16 cellular contexts compared by ENCODE assay signal in the genomic region with DNA sequence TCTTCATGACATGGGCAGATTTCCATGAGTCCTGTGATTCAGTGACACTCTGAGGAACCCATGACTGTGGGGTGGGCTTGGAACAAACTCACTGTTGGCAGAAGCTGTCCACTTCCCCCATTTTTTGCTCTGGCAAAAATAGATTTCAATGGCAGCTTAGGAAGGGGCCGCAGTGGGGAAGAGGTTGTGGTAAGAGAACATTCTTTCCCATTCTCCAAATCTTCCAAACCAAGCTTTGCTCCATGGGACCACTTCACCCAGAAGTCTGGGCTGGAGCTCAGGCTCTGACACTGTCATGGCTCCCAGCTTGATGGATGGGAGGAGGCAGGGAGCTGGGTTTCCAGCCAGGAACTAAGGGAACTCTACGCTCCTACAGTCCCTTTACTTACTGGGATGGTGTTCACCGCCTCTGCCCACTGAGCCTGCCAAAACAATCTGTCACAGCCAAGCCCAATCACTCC. TPM values are rescaled to one million over a fixed set of nuclear protein-coding genes. Genes with fewer than 3 reads are reported as not detected.
A peak's percentile ranks its signal among the peaks of the same experiment; 100 is the strongest.
DNase-seq lines count a peak whose midpoint lies in the region; ATAC-seq and TF ChIP-seq lines count a peak whose summit lies in the region.
"Had no signal": no experiment of that assay in that cellular context is flagged by ENCODE, and none has a peak within 500 bp of the region (broad histone marks: within the 10 kb centered on the region; RNA-seq: fewer than 3 reads in every experiment).

No MANE protein-coding gene starts in this region.

- peak; percentile 70 for ATAC-seq in gastroesophageal sphincter
- peak; percentile 65 for ATAC-seq in thoracic aorta (ENCODE audit: insufficient number of reproducible peaks, low FRiP score, low read depth)

- H3K18ac ChIP-seq in neuronal stem cell (ENCODE audit: low read length): peak overlapping the region; percentile 80

- no peak overlapping the region for H2BK12ac ChIP-seq in neuronal stem cell (ENCODE audit: low read length)

- H2BK5ac ChIP-seq in neuronal stem cell (ENCODE audit: low read length): no peak overlapping the region

- CTCF ChIA-PET in Caco-2 (lab: Charles Lee): no interaction called here

- H2BK15ac ChIP-seq in neuronal stem cell (ENCODE audit: low read length): no peak overlapping the region

- peak overlapping the region; percentile 36 for H2AFZ ChIP-seq in neuronal stem cell (ENCODE audit: low read length)

- TF ChIP-seq EP300 in gastroesophageal sphincter (IDR thresholded peaks at IDR 0.05): no peak

- WGBS in adrenal gland, 4 donors: 45 to 68% (median 60%) methylated on average over 3 of the region's 3 CpGs
- WGBS in gastroesophageal sphincter (ENCODE audit: low coverage in 1 of 2), 2 donors: 17 to 64% methylated on average over 2 of the region's 3 CpGs
- WGBS in neuronal stem cell (ENCODE audit: extremely low coverage in 2 of 2, insufficient read length in 2 of 2, insufficient replicate concordance in 1 of 2), 2 donors: no CpG with 5 or more reads among the region's 3 CpGs

- no peak overlapping the region for H3K4ac ChIP-seq in neuronal stem cell (ENCODE audit: low read length)

- H2BK120ac ChIP-seq in neuronal stem cell (ENCODE audit: low read depth, low read length): no peak overlapping the region

- H3K4me3 ChIP-seq in adrenal gland (no peak overlapping the region), gastroesophageal sphincter (no peak overlapping the region), neuronal stem cell (ENCODE audit: low read length in 2 of 2) (no peak overlapping the region), thoracic aorta (peak overlapping the region; percentile 44), Caco-2 (ENCODE audit: low read depth, low read length) (no peak overlapping the region)

- no peak overlapping the region for H3K23ac ChIP-seq in neuronal stem cell (ENCODE audit: low read depth, low read length, poor library complexity)

- peaks cover 18% of the 10 kb centered on the region for H3K9me3 Mint-ChIP-seq in Caco-2 (ENCODE audit: unreplicated experiment)

- H3K9ac ChIP-seq in neuronal stem cell (ENCODE audit: low read depth, low read length, poor library complexity): no peak overlapping the region

- H2AK5ac ChIP-seq in neuronal stem cell (ENCODE audit: low read depth, low read length): no peak overlapping the region

- H3K27me3 Mint-ChIP-seq in Caco-2 (ENCODE audit: insufficient read depth, unreplicated experiment): peaks cover 4% of the 10 kb centered on the region

- no peak overlapping the region for H3K4me2 ChIP-seq in neuronal stem cell (ENCODE audit: insufficient read depth, low read length, poor library complexity, severe bottlenecking)

- TF ChIP-seq POLR2A in adrenal gland (IDR thresholded peaks at IDR 0.05) (no peak), gastroesophageal sphincter (IDR thresholded peaks at IDR 0.05) (no peak)

- H3K36me3 ChIP-seq in adrenal gland (replicated peaks in 1 of 2) (no peaks in the 10 kb centered on the region), gastroesophageal sphincter (no peaks in the 10 kb centered on the region), neuronal stem cell (replicated peaks in 1 of 2; ENCODE audit: control insufficient read depth in 2 of 2, insufficient read depth in 2 of 2, low read length in 2 of 2) (no peaks in the 10 kb centered on the region), thoracic aorta (no peaks in the 10 kb centered on the region), Caco-2 (ENCODE audit: control insufficient read depth, insufficient read depth, low read length) (no peaks in the 10 kb centered on the region)

- H3K27ac Mint-ChIP-seq in Caco-2 (ENCODE audit: unreplicated experiment): no peak overlapping the region
- H3K27ac Mint-ChIP-seq: CD14-positive monocyte had no signal

- no peaks in the 10 kb centered on the region for H3K4me1 Mint-ChIP-seq in Caco-2 (ENCODE audit: low read depth, unreplicated experiment)
- H3K4me1 Mint-ChIP-seq: CD14-positive monocyte had no signal

- peak overlapping the region in 4 of 5 donors; percentile 11 to 81 (median 65) for H3K27ac ChIP-seq in adrenal gland
- H3K27ac ChIP-seq in gastroesophageal sphincter: peak overlapping the region; percentile 70 to 75 (median 72)
- H3K27ac ChIP-seq in neuronal stem cell (replicated peaks; ENCODE audit: low read length): no peak overlapping the region
- peak overlapping the region; percentile 95 to 97 for H3K27ac ChIP-seq in thoracic aorta

- no peak for TF ChIP-seq CTCF in adrenal gland (IDR thresholded peaks at IDR 0.05)
- no peak for TF ChIP-seq CTCF in gastroesophageal sphincter (IDR thresholded peaks at IDR 0.05)
- TF ChIP-seq CTCF in thoracic aorta (IDR thresholded peaks at IDR 0.05): no peak
- no peak for TF ChIP-seq CTCF in Caco-2 (IDR thresholded peaks at IDR 0.05; ENCODE audit: insufficient read depth in 1 of 2, low read depth in 1 of 2, low read length in 1 of 2, severe bottlenecking in 1 of 2, unreplicated experiment in 1 of 2)

- H3K79me1 ChIP-seq in neuronal stem cell (ENCODE audit: low read depth, low read length): no peaks in the 10 kb centered on the region

- POLR2A ChIA-PET in Caco-2 (lab: Charles Lee): no interaction called here

- no peak overlapping the region for H3K4me3 Mint-ChIP-seq in Caco-2 (ENCODE audit: unreplicated experiment)
- H3K4me3 Mint-ChIP-seq: CD14-positive monocyte had no signal

- H3K9me3 ChIP-seq in adrenal gland (replicated peaks in 1 of 3): no peaks in the 10 kb centered on the region
- no peaks in the 10 kb centered on the region for H3K9me3 ChIP-seq in gastroesophageal sphincter
- H3K9me3 ChIP-seq in neuronal stem cell (replicated peaks in 1 of 2; ENCODE audit: control insufficient read depth in 2 of 2, insufficient read depth in 1 of 2, low read depth in 1 of 2, low read length in 2 of 2): peaks cover 0 to 5% of the 10 kb centered on the region in 2 donors
- H3K9me3 ChIP-seq in thoracic aorta: no peaks in the 10 kb centered on the region
- H3K9me3 ChIP-seq in Caco-2: no peaks in the 10 kb centered on the region

- intact Hi-C loops in adrenal gland (cut with DNase I) (no loop called here), Caco-2 (cut with micrococcal nuclease; ENCODE audit: unreplicated experiment) (no loop called here)

- H4K8ac ChIP-seq in neuronal stem cell (ENCODE audit: low read depth, low read length): no peak overlapping the region

- DNase-seq in adrenal gland (peak in 6 of 7 donors; percentile 34 to 76 (median 55)), neuronal stem cell (ENCODE audit: low spot score) (no peak), thoracic aorta (ENCODE audit: low spot score) (peak; percentile 57), SK-N-DZ (ENCODE audit: low spot score) (no peak), NCI-H2196 (lab: John Stamatoyannopoulos, UW; ENCODE audit: unreplicated experiment) (no peak), Caco-2 (no peak)
- DNase-seq in stimulated activated CD4-positive, alpha-beta T cell treated with anti-CD3 and anti-CD28 coated beads, Interleukin-4, amount 100 ng/mL, for 1 hour: no peak
- DNase-seq: activated CD4-positive, alpha-beta T cell treated with anti-CD3 and anti-CD28 coated beads for 1 hour; effector CD4-positive, alpha-beta T cell; NCI-H1417; NCI-H510A; stimulated activated CD4-positive, alpha-beta T cell treated with anti-CD3 and anti-CD28 coated beads, Interleukin-2, amount 100 ng/mL, for 24 hours; T-helper 1 cell had no signal

- H3K4me1 ChIP-seq in adrenal gland (replicated peaks in 1 of 2) (peaks cover 14 to 28% of the 10 kb centered on the region in 2 donors), gastroesophageal sphincter (peaks cover 0 to 28% (median 0%) of the 10 kb centered on the region in 3 donors), neuronal stem cell (ENCODE audit: control insufficient read depth in 2 of 2, insufficient read depth in 1 of 2, low read depth in 1 of 2, low read length in 2 of 2) (peaks cover 3 to 9% of the 10 kb centered on the region in 2 donors), thoracic aorta (ENCODE audit: control insufficient read depth in 1 of 2, low read depth in 2 of 2) (peaks cover 35 to 56% of the 10 kb centered on the region in 2 donors), Caco-2 (no peaks in the 10 kb centered on the region; the same call in 1 of the 2 replicates)

- H3K36me3 Mint-ChIP-seq in Caco-2 (ENCODE audit: insufficient read depth, unreplicated experiment): no peaks in the 10 kb centered on the region
- H3K36me3 Mint-ChIP-seq: CD14-positive monocyte had no signal

- no peaks in the 10 kb centered on the region for H3K27me3 ChIP-seq in adrenal gland
- H3K27me3 ChIP-seq in gastroesophageal sphincter: no peaks in the 10 kb centered on the region
- no peaks in the 10 kb centered on the region for H3K27me3 ChIP-seq in neuronal stem cell (ENCODE audit: control insufficient read depth in 3 of 3, insufficient read depth in 3 of 3, low read depth in 1 of 3, low read length in 3 of 3)
- H3K27me3 ChIP-seq in thoracic aorta (replicated peaks; ENCODE audit: insufficient read depth): no peaks in the 10 kb centered on the region
- no peaks in the 10 kb centered on the region; the same call in 1 of the 2 replicates for H3K27me3 ChIP-seq in Caco-2 (replicated peaks; ENCODE audit: control insufficient read depth, insufficient read depth, low read length)

- H3K14ac ChIP-seq in neuronal stem cell (ENCODE audit: low read length): no peak overlapping the region

- H4K91ac ChIP-seq in neuronal stem cell (ENCODE audit: low read depth, low read length, poor library complexity): no peak overlapping the region

- no TSS peak for BruUV-seq in Caco-2 (replicated peaks; lab: Mats Ljungman, UMichigan)

RNA-seq across cellular contexts. Expression of gene MEDAG, which starts 24.9 kb away (rescaled TPM):
- total RNA-seq in adrenal gland (1 to 10 TPM; 2.2 to 4.0 (median 3.2) TPM), gastroesophageal sphincter (100 to 1,000 TPM in 1 of 4 donors, 10 to 100 TPM in 3; 16.8 to 189 (median 38.4) TPM), thoracic aorta (100 to 1,000 TPM; 163 to 634 TPM), Caco-2 (2022) (not detected in 2 replicates)
- 10 to 100 TPM in 1 of 3 donors, 1 to 10 TPM in 2; 2.2 to 19.8 (median 4.9) TPM for polyA plus RNA-seq in adrenal gland
- 0.31 TPM for polyA plus RNA-seq in neuronal stem cell (2013, experiment 1 of 2)
- 0.18 TPM for polyA plus RNA-seq in neuronal stem cell (2013, experiment 2 of 2)
- polyA plus RNA-seq in SK-N-DZ (2014; cell fraction: cytosol; rRNA removed): not detected in 2 replicates
- polyA plus RNA-seq in SK-N-DZ (2014; cell fraction: nucleus; rRNA removed): not detected in 2 replicates
- polyA plus RNA-seq: CD14-positive monocyte had no signal

RNA-seq across cellular contexts. Expression of gene TEX26, which starts 51.2 kb away (rescaled TPM):
- under 1 TPM in 1 of 8 donors, not detected in 7; 0.70 TPM for total RNA-seq in adrenal gland
- polyA plus RNA-seq in adrenal gland: 1 to 10 TPM in 1 of 3 donors, under 1 TPM in 2; 0.10 to 1.1 (median 0.32) TPM
- total RNA-seq in gastroesophageal sphincter: 1 to 10 TPM in 1 of 4 donors, under 1 TPM in 1, not detected in 2; 0.27 to 1.7 TPM
- 0.24 TPM for polyA plus RNA-seq in neuronal stem cell (2013, experiment 1 of 2)
- polyA plus RNA-seq in neuronal stem cell (2013, experiment 2 of 2): 0.18 TPM
- total RNA-seq in thoracic aorta: not detected
- polyA plus RNA-seq in SK-N-DZ (2014; cell fraction: cytosol; rRNA removed): not detected in 2 replicates
- polyA plus RNA-seq in SK-N-DZ (2014; cell fraction: nucleus; rRNA removed): not detected in 2 replicates
- total RNA-seq in Caco-2 (2022): not detected in 2 replicates
- total RNA-seq: glomerular endothelial cell had no signal
- polyA plus RNA-seq: CD14-positive monocyte had no signal

Comparison
In these comparisons a context has a peak if more than half of its experiments do, and no peak if none do; other contexts are left out.
1. DNase-seq: peak in adrenal gland (6 of 7) and thoracic aorta (single experiment); none in neuronal stem cell (single experiment), stimulated activated CD4-positive, alpha-beta T cell treated with anti-CD3 and anti-CD28 coated beads, Interleukin-4, amount 100 ng/mL, for 1 hour (single experiment), SK-N-DZ (single experiment), NCI-H2196 (single experiment) and Caco-2 (0 of 2).